In genomic region chr22:31662668-31663037, GRCh38 we compare ENCODE assay signal across 8 cellular contexts. TPM values are rescaled to one million over a fixed set of nuclear protein-coding genes. Genes with fewer than 3 reads are reported as not detected.
DNase-seq lines count a peak whose midpoint lies in the region; ATAC-seq and TF ChIP-seq lines count a peak whose summit lies in the region.

No MANE protein-coding gene starts in this region.

- peaks cover 0 to 16% (median 0%) of the 10 kb centered on the region in 11 experiments; a peak in 2 of 22 replicates for H3K36me3 ChIP-seq in BLaER1 treated with 17β-estradiol and CSF1 and Interleukin-3, amounts not matched to agents 10 nM and 100 nM
- H3K36me3 ChIP-seq in ectodermal cell (ENCODE audit: control insufficient read depth, insufficient read depth, low read length): no peaks in the 10 kb centered on the region
- no peaks in the 10 kb centered on the region for H3K36me3 ChIP-seq in neural cell (ENCODE audit: insufficient read depth, low read length)

- TF ChIP-seq RAD21 in neural cell (conservative IDR thresholded peaks at IDR 0.05): no peak

- peak overlapping the region; percentile 73 to 98 (median 97) for H3K4me2 ChIP-seq in BLaER1 treated with 17β-estradiol and CSF1 and Interleukin-3, amounts not matched to agents 10 nM and 100 nM
- H3K4me2 ChIP-seq in neural cell (ENCODE audit: low read length): peak overlapping the region; percentile 48

- peaks cover 38% of the 10 kb centered on the region for H3K79me2 ChIP-seq in neural cell (replicated peaks; ENCODE audit: insufficient read depth, low read length)

- 76 to 77% methylated on average over 8 of the region's 8 CpGs for WGBS in ectodermal cell, 2 experiments

- peak overlapping the region; percentile 5 to 81 (median 61); a peak in 20 of 22 replicates for H3K27ac ChIP-seq in BLaER1 treated with 17β-estradiol and CSF1 and Interleukin-3, amounts not matched to agents 10 nM and 100 nM
- H3K27ac ChIP-seq in ectodermal cell (ENCODE audit: insufficient read depth, low read depth, low read length, poor library complexity, severe bottlenecking): no peak overlapping the region
- no peak overlapping the region for H3K27ac ChIP-seq in neural cell (ENCODE audit: low read length)

- H3K9ac ChIP-seq in BLaER1 treated with 17β-estradiol and CSF1 and Interleukin-3, amounts not matched to agents 10 nM and 100 nM: peak overlapping the region in 8 of 11 experiments; percentile 69 to 89 (median 82); a peak in 11 of 22 replicates
- peak overlapping the region; percentile 52 for H3K9ac ChIP-seq in neural cell (ENCODE audit: low read length)

- TF ChIP-seq EP300 in neural cell (conservative IDR thresholded peaks at IDR 0.05; ENCODE audit: poor library complexity, severe bottlenecking): no peak

- peaks cover 15 to 29% (median 22%) of the 10 kb centered on the region in 10 experiments for H3K4me1 ChIP-seq in BLaER1 treated with 17β-estradiol and CSF1 and Interleukin-3, amounts not matched to agents 10 nM and 100 nM
- peaks cover 4% of the 10 kb centered on the region for H3K4me1 ChIP-seq in ectodermal cell (ENCODE audit: control insufficient read depth, insufficient read depth, low read length)

- H2AFZ ChIP-seq in neural cell (ENCODE audit: low read depth, low read length): peak overlapping the region; percentile 86

- peaks cover 0 to 36% (median 0%) of the 10 kb centered on the region in 11 experiments; a peak in 6 of 22 replicates for H4K20me1 ChIP-seq in BLaER1 treated with 17β-estradiol and CSF1 and Interleukin-3, amounts not matched to agents 10 nM and 100 nM
- H4K20me1 ChIP-seq in neural cell (ENCODE audit: insufficient read depth): no peaks in the 10 kb centered on the region

- H3K4me3 ChIP-seq in BLaER1 treated with 17β-estradiol and CSF1 and Interleukin-3, amounts not matched to agents 10 nM and 100 nM: peak overlapping the region; percentile 79 to 100 (median 92)
- H3K4me3 ChIP-seq in NB4 (ENCODE audit: low read depth, low read length) (peak overlapping the region; percentile 88), ectodermal cell (ENCODE audit: insufficient read depth, low read depth, low read length) (peak overlapping the region; percentile 89), neural cell (ENCODE audit: low read length) (peak overlapping the region; percentile 89)

- H3K9me2 ChIP-seq in neural cell (ENCODE audit: insufficient read depth, low read length): no peaks in the 10 kb centered on the region

- TF ChIP-seq POLR2A in NB4 (IDR thresholded peaks at IDR 0.05; ENCODE audit: extremely low read depth, insufficient read length) (no peak), GM18505 (IDR thresholded peaks at IDR 0.05; ENCODE audit: borderline replicate concordance, extremely low read depth, insufficient read depth, insufficient read length) (no peak)

- TF ChIP-seq CTCF in NB4 (IDR thresholded peaks at IDR 0.05; ENCODE audit: low read depth, low read length) (no peak), neural cell (IDR thresholded peaks at IDR 0.05; ENCODE audit: poor library complexity, severe bottlenecking) (no peak)

- DNase-seq in NB4 (ENCODE audit: low read depth) (no peak), SK-N-DZ (ENCODE audit: low spot score) (no peak), amygdala (lab: John Stamatoyannopoulos, UW) (no peak), SHP77 (lab: John Stamatoyannopoulos, UW) (no peak)

- H3F3A ChIP-seq in neural cell (ENCODE audit: insufficient read depth, low read length, poor library complexity, severe bottlenecking): no peaks in the 10 kb centered on the region

- H3K9me3 ChIP-seq in BLaER1 treated with 17β-estradiol and CSF1 and Interleukin-3, amounts not matched to agents 10 nM and 100 nM (replicated peaks in 1 of 11): no peaks in the 10 kb centered on the region
- H3K9me3 ChIP-seq in ectodermal cell (ENCODE audit: control insufficient read depth, low read length) (no peaks in the 10 kb centered on the region), neural cell (ENCODE audit: low read length) (no peaks in the 10 kb centered on the region)

- ATAC-seq in GM18505 (IDR thresholded peaks at IDR 0.05; ENCODE audit: unreplicated experiment): no peak

- H3K27me3 ChIP-seq in BLaER1 treated with 17β-estradiol and CSF1 and Interleukin-3, amounts not matched to agents 10 nM and 100 nM: no peaks in the 10 kb centered on the region
- H3K27me3 ChIP-seq in ectodermal cell (ENCODE audit: control insufficient read depth, insufficient read depth, low read length, poor library complexity, severe bottlenecking) (no peaks in the 10 kb centered on the region), neural cell (ENCODE audit: insufficient read depth, low read depth, low read length) (no peaks in the 10 kb centered on the region)

TF ChIP-seq in neural cell, 6 proteins besides CTCF, POLR2A, EP300 and RAD21:
- TF ChIP-seq SMC3 (conservative IDR thresholded peaks at IDR 0.05; ENCODE audit: poor library complexity) (no peak), REST (IDR thresholded peaks at IDR 0.05; ENCODE audit: borderline replicate concordance) (no peak), MXI1 (conservative IDR thresholded peaks at IDR 0.05; ENCODE audit: poor library complexity, severe bottlenecking) (no peak), EZH2 (IDR thresholded peaks at IDR 0.05; ENCODE audit: borderline replicate concordance, insufficient read depth, low read length, poor library complexity, severe bottlenecking) (no peak), POLR2AphosphoS5 (IDR thresholded peaks at IDR 0.05) (no peak), TAF1 (IDR thresholded peaks at IDR 0.05; ENCODE audit: low read depth) (no peak)

RNA-seq across cellular contexts. Expression of gene PISD, which starts 0.6 kb away (rescaled TPM):
- 35.6 TPM for polyA plus RNA-seq in ectodermal cell (2013, experiment 1 of 4)
- 34.5 TPM for polyA plus RNA-seq in ectodermal cell (2013, experiment 2 of 4)
- 25.7 TPM for polyA plus RNA-seq in ectodermal cell (2013, experiment 3 of 4)
- polyA plus RNA-seq in ectodermal cell (2013, experiment 4 of 4): 30.3 TPM
- 50.9 and 62.3 TPM in 2 replicates for polyA plus RNA-seq in neural cell
- polyA minus RNA-seq in neural cell: 36.3 and 39.9 TPM in 2 replicates
- 43.9 and 48.2 TPM in 2 replicates for polyA plus RNA-seq in SK-N-DZ (2014; cell fraction: cytosol; rRNA removed)
- polyA plus RNA-seq in SK-N-DZ (2014; cell fraction: nucleus; rRNA removed): 131 and 134 TPM in 2 replicates

Comparison
In these comparisons a context has a peak if more than half of its experiments do, and no peak if none do; other contexts are left out.
1. H3K27ac ChIP-seq: peak in BLaER1 treated with 17β-estradiol and CSF1 and Interleukin-3, amounts not matched to agents 10 nM and 100 nM (11 of 11); none in ectodermal cell (single experiment) and neural cell (single experiment).
2. Peak in every context shown above with its lines, with median percentiles within 50 percentile points of each other: H3K4me3 ChIP-seq.